ENCODE assay signal across 8 cellular contexts in the genomic region with DNA sequence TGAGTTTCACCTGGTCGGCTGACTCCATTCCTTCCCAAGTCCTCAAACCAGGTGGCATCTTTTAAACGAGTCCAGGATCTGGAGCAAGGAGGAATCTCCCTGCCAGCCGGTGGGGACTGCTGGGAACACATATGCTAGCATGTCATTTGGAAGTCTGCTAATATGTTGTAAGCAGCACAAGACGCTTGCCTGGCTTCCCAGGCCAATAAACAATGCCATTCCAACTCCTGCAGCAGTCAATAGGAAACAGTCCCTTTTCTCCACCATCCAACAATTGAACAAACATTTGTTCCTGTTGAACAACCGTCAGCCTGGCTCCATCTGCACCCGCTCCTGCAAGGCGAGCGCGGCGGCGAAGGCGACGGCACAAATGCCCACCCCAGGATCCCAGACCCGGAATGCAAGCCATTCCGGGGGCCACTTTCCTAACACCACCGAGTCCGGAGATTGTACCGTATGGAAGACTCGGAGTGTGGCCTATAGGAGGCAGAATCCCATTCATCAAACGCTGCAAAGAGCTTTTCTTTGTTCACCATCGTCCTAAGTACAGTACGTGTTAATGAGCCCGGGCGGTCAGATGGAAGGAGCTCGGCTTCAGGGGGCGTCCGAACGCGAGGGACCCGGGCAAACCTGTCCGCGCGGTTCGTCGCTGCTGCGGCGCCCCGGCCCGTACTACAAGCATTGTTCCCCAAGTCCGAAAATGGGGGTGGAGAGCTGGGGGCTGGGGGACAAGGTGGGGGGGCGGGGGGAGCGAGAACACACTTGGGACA. TPM values are rescaled to one million over a fixed set of nuclear protein-coding genes. Genes with fewer than 3 reads are reported as not detected.
A peak's percentile ranks its signal among the peaks of the same experiment; 100 is the strongest.
DNase-seq lines count a peak whose midpoint lies in the region; ATAC-seq, FAIRE-seq and TF ChIP-seq lines count a peak whose summit lies in the region.

No MANE protein-coding gene starts in this region.

- dilution Hi-C loops in endothelial cell of umbilical vein (cut with MboI; ENCODE audit: extremely low pct_ligation_motif_present, low sequenced_read_pairs) = no loop called here

- H3K36me3 Mint-ChIP-seq in HFFc6 (ENCODE audit: low read depth) = no peaks in the 10 kb centered on the region
- peaks cover 0 to 17% (median 0%) of the 10 kb centered on the region in 5 donors for H3K36me3 Mint-ChIP-seq in naive thymus-derived CD4-positive, alpha-beta T cell

- intact Hi-C loops in endothelial cell of umbilical vein (cut with micrococcal nuclease) = loop anchor here (5.0 kb wide), 1 partner anchor 325 kb away; the partner anchor contains the start of gene OAT
- intact Hi-C loops in naive thymus-derived CD4-positive, alpha-beta T cell (cut with micrococcal nuclease) = loop anchor here (5.0 to 10.0 kb wide), 5 partner anchors 85 to 748 kb away; partner anchors contain the start of gene OAT (in 1 of the 2)

- H3K36me3 ChIP-seq in endothelial cell of umbilical vein (ENCODE audit: control insufficient read depth in 2 of 2, extremely low read depth in 1 of 2, insufficient read depth in 2 of 2, low read length in 2 of 2) = no peaks in the 10 kb centered on the region
- H3K36me3 ChIP-seq in naive thymus-derived CD4-positive, alpha-beta T cell (ENCODE audit: control insufficient read depth in 2 of 3, insufficient read depth in 3 of 3, low read length in 3 of 3) = peaks cover 0 to 4% (median 0%) of the 10 kb centered on the region in 3 experiments

- peak overlapping the region; percentile 38 for H3K4me2 ChIP-seq in endothelial cell of umbilical vein (ENCODE audit: insufficient read depth, low read length)

- H3K9me3 Mint-ChIP-seq in HFFc6 = no peaks in the 10 kb centered on the region
- H3K9me3 Mint-ChIP-seq in naive thymus-derived CD4-positive, alpha-beta T cell = no peaks in the 10 kb centered on the region

- POLR2A ChIA-PET in endothelial cell of umbilical vein (lab: Charles Lee) = interaction anchor here (1.7 kb wide), 1 partner anchor 25 kb away, joined by 5 read pairs; no protein-coding TSS in a partner anchor
- POLR2A ChIA-PET in naive thymus-derived CD4-positive, alpha-beta T cell (lab: Charles Lee) = interaction anchor here (0.8 to 4.9 kb wide), 12 partner anchors 10 to 130 kb away, joined by 4 to 77 read pairs (median 14); no protein-coding TSS in a partner anchor

- peaks cover 4% of the 10 kb centered on the region for H3K27me3 Mint-ChIP-seq in HFFc6 (ENCODE audit: insufficient read depth)
- H3K27me3 Mint-ChIP-seq in naive thymus-derived CD4-positive, alpha-beta T cell = peaks cover 0 to 27% (median 0%) of the 10 kb centered on the region in 5 donors

- H3K4me3 Mint-ChIP-seq in HFFc6 = peak overlapping the region; percentile 98
- peak overlapping the region; percentile 94 to 99 (median 97) for H3K4me3 Mint-ChIP-seq in naive thymus-derived CD4-positive, alpha-beta T cell

- H3K4me1 Mint-ChIP-seq in HFFc6 (ENCODE audit: low read depth) = peaks cover 59% of the 10 kb centered on the region
- H3K4me1 Mint-ChIP-seq in naive thymus-derived CD4-positive, alpha-beta T cell = peaks cover 40 to 66% (median 63%) of the 10 kb centered on the region in 7 donors

- H2AFZ ChIP-seq in endothelial cell of umbilical vein (ENCODE audit: low read depth, low read length) = peak overlapping the region; percentile 77

- H4K20me1 ChIP-seq in endothelial cell of umbilical vein (replicated peaks; ENCODE audit: control insufficient read depth, extremely low read depth, insufficient read depth, low read length) = no peaks in the 10 kb centered on the region

- ATAC-seq in SK-N-SH treated with all-trans-retinoic acid at 6 μM for 48 hours (peak; percentile 51), esophagus mucosa (no peak), HG03280 (IDR thresholded peaks at IDR 0.05; ENCODE audit: unreplicated experiment) (no peak)
- ATAC-seq in naive thymus-derived CD4-positive, alpha-beta T cell = no peak

- peaks cover 39% of the 10 kb centered on the region for H3K4me1 ChIP-seq in endothelial cell of umbilical vein (ENCODE audit: control insufficient read depth, extremely low read depth, insufficient read depth, low read length)
- peaks cover 51 to 57% of the 10 kb centered on the region in 2 donors for H3K4me1 ChIP-seq in naive thymus-derived CD4-positive, alpha-beta T cell (ENCODE audit: control insufficient read depth in 2 of 2, insufficient read depth in 2 of 2, low read length in 2 of 2)

- H3K9me1 ChIP-seq in endothelial cell of umbilical vein (replicated peaks; ENCODE audit: control insufficient read depth, extremely low read depth, insufficient read depth, low read length) = no peaks in the 10 kb centered on the region

- CTCF ChIA-PET in endothelial cell of umbilical vein (lab: Charles Lee) = interaction anchor here (0.5 to 4.7 kb wide), 25 partner anchors 8 to 212 kb away, joined by 3 to 226 read pairs (median 6); partner anchors contain the start of gene EEF1AKMT2
- CTCF ChIA-PET in naive thymus-derived CD4-positive, alpha-beta T cell (lab: Charles Lee) = interaction anchor here (0.6 to 5.3 kb wide), 22 partner anchors 12 to 281 kb away, joined by 3 to 150 read pairs (median 10); partner anchors contain the start of gene LHPP

- H3K4me3 ChIP-seq in endothelial cell of umbilical vein (replicated peaks in 1 of 3; ENCODE audit: insufficient read depth in 1 of 3, low read depth in 1 of 3, low read length in 3 of 3) = peak overlapping the region; percentile 74 to 93 (median 82)
- peak overlapping the region; percentile 61 for H3K4me3 ChIP-seq in naive thymus-derived CD4-positive, alpha-beta T cell (ENCODE audit: low read length)

- peak; percentile 63 for TF ChIP-seq CTCF in HFFc6 (IDR thresholded peaks at IDR 0.05)
- TF ChIP-seq CTCF in endothelial cell of umbilical vein (IDR thresholded peaks at IDR 0.05; ENCODE audit: extremely low read depth in 1 of 2, insufficient read depth in 1 of 2, low read depth in 1 of 2, low read length in 2 of 2) = peak; percentile 25 to 53

- H3K27ac ChIP-seq in endothelial cell of umbilical vein (ENCODE audit: insufficient read depth, low read depth, low read length) = no peak overlapping the region
- H3K27ac ChIP-seq in naive thymus-derived CD4-positive, alpha-beta T cell (ENCODE audit: low read depth, low read length) = peak overlapping the region; percentile 57

- TSS peak; percentile 8 for BruUV-seq in endothelial cell of umbilical vein (replicated peaks; lab: Mats Ljungman, UMichigan)

- DNase-seq in COLO668 (lab: John Stamatoyannopoulos, UW; ENCODE audit: unreplicated experiment) (peak; percentile 38), HFFc6 (no peak), endothelial cell of umbilical vein (ENCODE audit: low read depth, low spot score) (peak; percentile 72), D341Med (ENCODE audit: low spot score) (no peak)
- DNase-seq in naive thymus-derived CD4-positive, alpha-beta T cell = no peak

- H3K9ac ChIP-seq in endothelial cell of umbilical vein (replicated peaks; ENCODE audit: extremely low read depth, insufficient read depth, low read length) = peak overlapping the region; percentile 72

- peak overlapping the region; percentile 51 for H3K27ac Mint-ChIP-seq in HFFc6
- H3K27ac Mint-ChIP-seq in naive thymus-derived CD4-positive, alpha-beta T cell = peak overlapping the region; percentile 82 to 90 (median 86)

- peak; percentile 74 for FAIRE-seq in endothelial cell of umbilical vein (lab: Jason Lieb, UNC)

- H3K79me2 ChIP-seq in endothelial cell of umbilical vein (ENCODE audit: control insufficient read depth, insufficient read depth, low read length) = peaks cover 25% of the 10 kb centered on the region

- H3K9me3 ChIP-seq in endothelial cell of umbilical vein (replicated peaks; ENCODE audit: control insufficient read depth, insufficient read depth, low read length) = no peaks in the 10 kb centered on the region
- H3K9me3 ChIP-seq in naive thymus-derived CD4-positive, alpha-beta T cell (ENCODE audit: control insufficient read depth in 2 of 3, low read length in 3 of 3) = no peaks in the 10 kb centered on the region

- no peak for TF ChIP-seq POLR2A in endothelial cell of umbilical vein (IDR thresholded peaks at IDR 0.05; ENCODE audit: low read depth, low read length)

- H3K27me3 ChIP-seq in endothelial cell of umbilical vein (ENCODE audit: control insufficient read depth in 2 of 2, insufficient read depth in 2 of 2, low read length in 2 of 2) = no peaks in the 10 kb centered on the region
- no peaks in the 10 kb centered on the region for H3K27me3 ChIP-seq in naive thymus-derived CD4-positive, alpha-beta T cell (ENCODE audit: control insufficient read depth in 2 of 2, insufficient read depth in 2 of 2, low read length in 2 of 2)

RNA-seq across cellular contexts. Expression of gene FAM53B, which starts 1.6 kb away (rescaled TPM):
- total RNA-seq in HFFc6 (2021; fragmentation: NEBNext Ultra II Directional; extraction: Animal tissue kit (Norgen Biotek cat#: 25700)) = 10 to 100 TPM in 5 of 6 experiments, 1 to 10 TPM in 1; 9.3 to 10.6 (median 10.4) TPM
- total RNA-seq in endothelial cell of umbilical vein (17.2 and 21.1 TPM in 2 replicates), esophagus mucosa (24.9 TPM)
- 8.2 and 8.5 TPM in 2 replicates for polyA plus RNA-seq in endothelial cell of umbilical vein
- 6.5 and 7.7 TPM in 2 replicates for polyA plus RNA-seq in endothelial cell of umbilical vein (2011; cell fraction: cytosol; rRNA removed)
- 12.1 and 13.0 TPM in 2 replicates for polyA plus RNA-seq in endothelial cell of umbilical vein (2011; cell fraction: nucleus; rRNA removed)
- 10.3 and 12.2 TPM in 2 replicates for polyA plus RNA-seq in endothelial cell of umbilical vein (2012)
- polyA minus RNA-seq in endothelial cell of umbilical vein = 13.2 and 20.2 TPM in 2 replicates
- 14.0 TPM for polyA minus RNA-seq in endothelial cell of umbilical vein (2011; cell fraction: cytosol; rRNA and poly(A)+ RNA removed)
- polyA minus RNA-seq in endothelial cell of umbilical vein (2011; cell fraction: nucleus; rRNA and poly(A)+ RNA removed) = 13.3 and 15.2 TPM in 2 replicates
- 10 to 100 TPM; 25.5 to 51.5 (median 28.6) TPM for total RNA-seq in naive thymus-derived CD4-positive, alpha-beta T cell
- polyA plus RNA-seq in naive thymus-derived CD4-positive, alpha-beta T cell = 10 to 100 TPM in 1 of 2 donors, 1 to 10 TPM in 1; 3.9 to 18.8 TPM

RNA-seq across cellular contexts. Expression of gene EEF1AKMT2, which starts 49.1 kb away (rescaled TPM):
- total RNA-seq in HFFc6 (2021; fragmentation: NEBNext Ultra II Directional; extraction: Animal tissue kit (Norgen Biotek cat#: 25700)) = 10 to 100 TPM; 15.8 to 19.5 (median 17.7) TPM
- total RNA-seq in endothelial cell of umbilical vein (17.1 and 21.3 TPM in 2 replicates), esophagus mucosa (10.0 TPM)
- 7.0 and 8.5 TPM in 2 replicates for polyA plus RNA-seq in endothelial cell of umbilical vein
- polyA plus RNA-seq in endothelial cell of umbilical vein (2011; cell fraction: cytosol; rRNA removed) = 11.1 and 12.5 TPM in 2 replicates
- polyA plus RNA-seq in endothelial cell of umbilical vein (2011; cell fraction: nucleus; rRNA removed) = 15.7 and 19.9 TPM in 2 replicates
- 15.2 and 21.2 TPM in 2 replicates for polyA plus RNA-seq in endothelial cell of umbilical vein (2012)
- 10.1 and 12.7 TPM in 2 replicates for polyA minus RNA-seq in endothelial cell of umbilical vein
- 13.5 TPM for polyA minus RNA-seq in endothelial cell of umbilical vein (2011; cell fraction: cytosol; rRNA and poly(A)+ RNA removed)
- polyA minus RNA-seq in endothelial cell of umbilical vein (2011; cell fraction: nucleus; rRNA and poly(A)+ RNA removed) = 19.7 and 25.0 TPM in 2 replicates
- total RNA-seq in naive thymus-derived CD4-positive, alpha-beta T cell = 10 to 100 TPM; 11.5 to 23.0 (median 21.0) TPM
- polyA plus RNA-seq in naive thymus-derived CD4-positive, alpha-beta T cell = 10 to 100 TPM; 22.0 to 38.1 TPM

RNA-seq across cellular contexts. Expression of gene ABRAXAS2, which starts 59.0 kb away (rescaled TPM):
- total RNA-seq in HFFc6 (2021; fragmentation: NEBNext Ultra II Directional; extraction: Animal tissue kit (Norgen Biotek cat#: 25700)) = 10 to 100 TPM; 17.3 to 20.6 (median 18.6) TPM
- 12.7 and 14.8 TPM in 2 replicates for total RNA-seq in endothelial cell of umbilical vein
- polyA plus RNA-seq in endothelial cell of umbilical vein = 5.3 and 6.0 TPM in 2 replicates
- polyA plus RNA-seq in endothelial cell of umbilical vein (2011; cell fraction: cytosol; rRNA removed) = 7.9 and 9.6 TPM in 2 replicates
- polyA plus RNA-seq in endothelial cell of umbilical vein (2011; cell fraction: nucleus; rRNA removed) = 8.7 and 11.2 TPM in 2 replicates
- 13.9 and 16.5 TPM in 2 replicates for polyA plus RNA-seq in endothelial cell of umbilical vein (2012)
- polyA minus RNA-seq in endothelial cell of umbilical vein = 8.6 and 8.9 TPM in 2 replicates
- 8.9 TPM for polyA minus RNA-seq in endothelial cell of umbilical vein (2011; cell fraction: cytosol; rRNA and poly(A)+ RNA removed)
- 4.6 and 5.5 TPM in 2 replicates for polyA minus RNA-seq in endothelial cell of umbilical vein (2011; cell fraction: nucleus; rRNA and poly(A)+ RNA removed)
- 10 to 100 TPM in 3 of 5 experiments, 1 to 10 TPM in 2; 7.0 to 17.5 (median 14.5) TPM for total RNA-seq in naive thymus-derived CD4-positive, alpha-beta T cell
- polyA plus RNA-seq in naive thymus-derived CD4-positive, alpha-beta T cell = 10 to 100 TPM; 12.2 to 14.2 TPM
- 11.2 TPM for total RNA-seq in esophagus mucosa

Comparison
In these comparisons a context has a peak if more than half of its experiments do, and no peak if none do; other contexts are left out.
1. DNase-seq: peak in COLO668 (single experiment) and endothelial cell of umbilical vein (single experiment); none in HFFc6 (single experiment), naive thymus-derived CD4-positive, alpha-beta T cell (0 of 9) and D341Med (single experiment).